ENCODE assay signal across 21 cellular contexts in the genomic region with DNA sequence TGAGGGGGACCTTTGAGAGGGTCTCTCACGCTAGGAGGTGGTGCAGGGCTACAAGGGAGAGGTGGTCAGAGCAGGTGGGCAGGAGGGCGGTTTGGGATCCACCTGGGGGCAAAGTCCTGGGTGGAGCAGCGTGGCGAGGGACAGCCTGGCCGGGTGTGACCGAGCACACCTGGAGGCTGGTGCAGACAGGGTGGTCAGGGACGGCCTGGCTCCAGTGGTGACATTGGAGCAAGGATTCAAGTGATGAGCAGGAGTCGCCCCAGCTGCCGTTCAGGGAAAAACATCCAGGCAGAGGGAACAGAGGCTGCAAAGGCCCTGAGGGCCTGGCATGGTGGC. TPM values are rescaled to one million over a fixed set of nuclear protein-coding genes. Genes with fewer than 3 reads are reported as not detected.
A peak's percentile ranks its signal among the peaks of the same experiment; 100 is the strongest.
DNase-seq lines count a peak whose midpoint lies in the region; ATAC-seq, FAIRE-seq and TF ChIP-seq lines count a peak whose summit lies in the region.
"Had no signal": no experiment of that assay in that cellular context is flagged by ENCODE, and none has a peak within 500 bp of the region (broad histone marks: within the 10 kb centered on the region; RNA-seq: fewer than 3 reads in every experiment).

No MANE protein-coding gene starts in this region.

- no peaks in the 10 kb centered on the region for H3K79me2 ChIP-seq in GM23338 (replicated peaks; ENCODE audit: insufficient read depth)

- DNase-seq in right cardiac atrium = no peak
- DNase-seq in cardiac septum (ENCODE audit: low spot score) = no peak
- peak; percentile 51 to 58 for DNase-seq in left colon
- DNase-seq in pancreas = peak in 2 of 6 donors; percentile 24 to 33
- no peak for DNase-seq in aorta
- no peak for DNase-seq in stimulated activated naive CD8-positive, alpha-beta T cell treated with anti-CD3 and anti-CD28 coated beads, Interleukin-15, Interleukin-2, amounts not matched to agents 100 U/mL and 50 U/mL, for 24 hours
- DNase-seq in GM23338 (ENCODE audit: low spot score) = no peak
- DNase-seq: Caco-2, DND-41, GOT3, HFFc6, NCI-H1092 treated with DMSO at 0.1 percent for 48 hours, NCI-H187, NCI-H2171, NCI-H82, SIG-M5 had no signal

- WGBS in right cardiac atrium = 85% methylated on average over 9 of the region's 9 CpGs
- 46 to 64% methylated on average over 9 of the region's 9 CpGs for WGBS in pancreas, 2 donors
- WGBS in aorta, 2 donors = 60 to 67% methylated on average over 9 of the region's 9 CpGs

- H3K27ac ChIP-seq in right cardiac atrium (ENCODE audit: low read length) = no peak overlapping the region
- peak overlapping the region; percentile 13 to 64 (median 51) for H3K27ac ChIP-seq in pancreas
- no peak overlapping the region for H3K27ac ChIP-seq in aorta (ENCODE audit: low read depth in 1 of 2, low read length in 2 of 2)
- H3K27ac ChIP-seq in GM23338 (ENCODE audit: low read depth) = no peak overlapping the region
- H3K27ac ChIP-seq: A549 had no signal

- peaks cover 7% of the 10 kb centered on the region for H3K27me3 Mint-ChIP-seq in GM23338 (ENCODE audit: insufficient read depth, low read depth, poor library complexity)

- ATAC-seq in right cardiac atrium = peak; percentile 20 to 47
- ATAC-seq in left colon = peak; percentile 88
- peak; percentile 59 to 76 (median 66) for ATAC-seq in pancreas
- ATAC-seq in aorta (ENCODE audit: low FRiP score) = peak; percentile 19
- ATAC-seq in stimulated activated naive CD8-positive, alpha-beta T cell treated with anti-CD3 and anti-CD28 coated beads, Interleukin-15, Interleukin-2, amounts not matched to agents 100 U/mL and 50 U/mL, for 24 hours = no peak
- ATAC-seq in HG03460 (IDR thresholded peaks at IDR 0.05; ENCODE audit: unreplicated experiment) = no peak
- no peak for ATAC-seq in GM23338
- ATAC-seq: A549, HepG2, Panc1 had no signal

- 0 out of 2 replicates have a peak, but pooled peaks cover 3% of the 10 kb centered on the region for H4K20me1 ChIP-seq in GM23338 (replicated peaks; ENCODE audit: insufficient read depth)

- no peak overlapping the region for H3K4me3 ChIP-seq in right cardiac atrium (ENCODE audit: low read length)
- H3K4me3 ChIP-seq in pancreas = no peak overlapping the region
- no peak overlapping the region for H3K4me3 ChIP-seq in aorta (ENCODE audit: low read length in 2 of 2)
- H3K4me3 ChIP-seq in GM23338 = no peak overlapping the region
- H3K4me3 ChIP-seq: A549, MG63 had no signal

- no peak overlapping the region for H3K4me2 ChIP-seq in GM23338
- H3K4me2 ChIP-seq: A549 had no signal

- no peak overlapping the region for H3K27ac Mint-ChIP-seq in GM23338
- H3K27ac Mint-ChIP-seq: HFFc6 had no signal

- no peak overlapping the region for H2AFZ ChIP-seq in GM23338

- TF ChIP-seq CTCF in pancreas (IDR thresholded peaks at IDR 0.05) (no peak), GM23338 (conservative IDR thresholded peaks at IDR 0.05; ENCODE audit: low read depth in 2 of 2) (no peak)

- H3K27me3 ChIP-seq in right cardiac atrium (ENCODE audit: control insufficient read depth, insufficient read depth) (no peaks in the 10 kb centered on the region), pancreas (no peaks in the 10 kb centered on the region), aorta (ENCODE audit: control insufficient read depth in 1 of 2, insufficient read depth in 2 of 2, low read length in 1 of 2) (no peaks in the 10 kb centered on the region), GM23338 (ENCODE audit: insufficient read depth) (no peaks in the 10 kb centered on the region)
- H3K27me3 ChIP-seq: MG63 had no signal

- H3K9me3 ChIP-seq in right cardiac atrium (ENCODE audit: control insufficient read depth, low read length) (no peaks in the 10 kb centered on the region), pancreas (no peaks in the 10 kb centered on the region), aorta (ENCODE audit: control insufficient read depth, low read length) (no peaks in the 10 kb centered on the region)
- H3K9me3 ChIP-seq: A549, Caco-2, MG63 had no signal

- FAIRE-seq in pancreas (lab: Jason Lieb, UNC) = no peak
- FAIRE-seq: A549, HepG2 had no signal

- no peaks in the 10 kb centered on the region for H3K36me3 ChIP-seq in pancreas
- H3K36me3 ChIP-seq in aorta (ENCODE audit: control insufficient read depth in 1 of 2, insufficient read depth in 2 of 2, low read length in 1 of 2) = no peaks in the 10 kb centered on the region
- no peaks in the 10 kb centered on the region for H3K36me3 ChIP-seq in GM23338 (ENCODE audit: insufficient read depth)
- H3K36me3 ChIP-seq: MG63 had no signal

- peaks cover 8% of the 10 kb centered on the region for H3K4me1 Mint-ChIP-seq in GM23338

- no peaks in the 10 kb centered on the region; the same call in 2 of the 3 replicates for H3K9me3 Mint-ChIP-seq in GM23338
- H3K9me3 Mint-ChIP-seq: HFFc6 had no signal

- peaks cover 24% of the 10 kb centered on the region for H3K36me3 Mint-ChIP-seq in GM23338 (ENCODE audit: low read depth)

- H3K9me2 ChIP-seq in GM23338 (ENCODE audit: insufficient read depth) = no peaks in the 10 kb centered on the region

- H3K4me3 Mint-ChIP-seq in GM23338 = no peak overlapping the region
- H3K4me3 Mint-ChIP-seq: HFFc6 had no signal

- no peaks in the 10 kb centered on the region for H3K4me1 ChIP-seq in right cardiac atrium (ENCODE audit: control insufficient read depth, insufficient read depth, low read length)
- H3K4me1 ChIP-seq in pancreas = peaks cover 0 to 4% (median 0%) of the 10 kb centered on the region in 3 donors
- no peaks in the 10 kb centered on the region for H3K4me1 ChIP-seq in aorta (ENCODE audit: control insufficient read depth in 1 of 2, insufficient read depth in 2 of 2, low read length in 2 of 2)
- no peaks in the 10 kb centered on the region; the same call in 1 of the 2 replicates for H3K4me1 ChIP-seq in GM23338 (ENCODE audit: insufficient read depth)
- H3K4me1 ChIP-seq: A549, Caco-2 had no signal

- intact Hi-C loops in right cardiac atrium (cut with DNase I) (no loop called here), cardiac septum (cut with DNase I) (no loop called here), left colon (cut with DNase I, micrococcal nuclease) (no loop called here), pancreas (cut with DNase I) (no loop called here), aorta (cut with DNase I) (no loop called here)

- peaks cover 3% of the 10 kb centered on the region for H3F3A ChIP-seq in GM23338 (replicated peaks; ENCODE audit: low read depth)

TF ChIP-seq in GM23338, 12 proteins besides CTCF, POLR2A, EP300 and RAD21 (continues in another document):
- TF ChIP-seq CREB1 (CRISPR knock-in tag; IDR thresholded peaks at IDR 0.05; ENCODE audit: low read depth) (no peak), NANOG (IDR thresholded peaks at IDR 0.05; ENCODE audit: borderline replicate concordance) (no peak), ZNF114 (CRISPR knock-in tag; IDR thresholded peaks at IDR 0.05) (no peak), STAT1 (IDR thresholded peaks at IDR 0.05; ENCODE audit: unreplicated experiment) (no peak), POLR2AphosphoS5 (IDR thresholded peaks at IDR 0.05; ENCODE audit: low read depth) (no peak), ZNF331 (CRISPR knock-in tag; IDR thresholded peaks at IDR 0.05; ENCODE audit: low read depth) (no peak), REST (IDR thresholded peaks at IDR 0.05; ENCODE audit: unreplicated experiment) (no peak), JUNB (IDR thresholded peaks at IDR 0.05; ENCODE audit: unreplicated experiment) (no peak)

RNA-seq across cellular contexts. Expression of gene CLIP2, which starts 36.0 kb away (rescaled TPM):
- total RNA-seq in right cardiac atrium (1 to 10 TPM; 7.2 to 9.4 (median 8.9) TPM), cardiac septum (9.9 TPM), left colon (10 to 100 TPM; 63.5 to 83.6 TPM), pancreas (10 to 100 TPM; 14.7 to 29.8 (median 20.8) TPM), aorta (10 to 100 TPM; 27.5 to 35.7 TPM)
- polyA plus RNA-seq in right cardiac atrium (6.3 TPM), pancreas (10 to 100 TPM in 1 of 2 donors, 1 to 10 TPM in 1; 8.5 to 30.6 TPM), aorta (10 to 100 TPM; 15.3 to 16.2 TPM), GM23338 (2016; fragmentation: Nextera tagmentation; extraction: Ambion mirVana) (7.2 and 8.1 TPM in 2 replicates)
- 45.2 and 51.9 TPM in 2 replicates for total RNA-seq in GM23338 (2014; rRNA removed; shearing (Covaris generic))

Comparison
In these comparisons a context has a peak if more than half of its experiments do, and no peak if none do; other contexts are left out.
1. ATAC-seq: peak in right cardiac atrium (2 of 2), left colon (single experiment), pancreas (4 of 4) and aorta (single experiment); none in stimulated activated naive CD8-positive, alpha-beta T cell treated with anti-CD3 and anti-CD28 coated beads, Interleukin-15, Interleukin-2, amounts not matched to agents 100 U/mL and 50 U/mL, for 24 hours (single experiment), HG03460 (single experiment) and GM23338 (single experiment).
2. DNase-seq: peak in left colon (2 of 2); none in right cardiac atrium (0 of 3), cardiac septum (single experiment), aorta (0 of 2), stimulated activated naive CD8-positive, alpha-beta T cell treated with anti-CD3 and anti-CD28 coated beads, Interleukin-15, Interleukin-2, amounts not matched to agents 100 U/mL and 50 U/mL, for 24 hours (single experiment) and GM23338 (single experiment).
3. H3K27ac ChIP-seq: peak in pancreas (4 of 4); none in right cardiac atrium (single experiment), aorta (0 of 2) and GM23338 (single experiment).